Comparison of ENCODE assay signal across 8 cellular contexts in the genomic region with DNA sequence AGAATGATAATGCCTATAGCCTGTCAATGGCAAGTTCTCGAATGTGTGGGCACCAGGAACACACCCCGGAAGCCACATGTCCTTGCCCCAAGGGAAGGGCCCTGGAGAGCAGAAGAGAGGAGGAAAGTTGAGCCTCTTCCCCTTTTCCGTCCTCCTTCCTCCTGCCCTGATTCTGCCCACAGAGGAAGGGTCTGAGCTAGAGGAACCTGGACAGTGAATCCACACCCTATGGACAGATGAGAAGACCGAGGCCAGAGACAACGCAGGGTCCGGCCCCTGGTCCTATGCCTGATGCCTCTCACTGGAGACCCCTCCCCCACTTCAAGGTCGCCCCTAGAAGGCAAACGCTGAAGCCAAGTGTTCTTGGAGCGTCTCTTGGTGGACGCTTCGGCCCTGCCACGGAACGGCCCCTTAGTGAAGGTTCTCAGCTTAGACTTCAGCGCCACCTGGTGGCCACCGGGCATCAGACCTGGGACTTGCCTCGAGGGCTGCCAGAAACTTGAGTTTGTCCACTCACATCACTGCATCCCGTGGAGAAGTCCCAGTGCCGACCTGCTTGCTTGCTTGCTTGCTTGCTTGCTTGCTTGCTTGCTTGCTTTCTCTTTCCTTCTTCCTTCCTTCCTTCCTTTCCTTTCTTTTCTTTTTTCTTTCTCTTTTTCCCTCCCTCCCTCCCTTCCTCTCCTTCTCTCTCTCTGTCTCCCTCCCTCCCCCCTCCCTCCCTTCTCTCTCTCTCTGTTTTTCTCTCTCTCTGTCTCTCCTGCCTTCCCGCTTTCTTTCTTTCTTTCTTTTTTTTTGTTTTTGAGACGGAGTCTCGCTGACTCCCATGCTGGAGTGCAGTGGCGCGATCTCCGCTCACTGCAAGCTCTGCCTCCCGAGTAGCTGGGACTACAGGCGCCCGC. TPM values are rescaled to one million over a fixed set of nuclear protein-coding genes. Genes with fewer than 3 reads are reported as not detected.
DNase-seq lines count a peak whose midpoint lies in the region; ATAC-seq and TF ChIP-seq lines count a peak whose summit lies in the region.

No MANE protein-coding gene starts in this region.

- no peaks in the 10 kb centered on the region for H3K27me3 ChIP-seq in dorsolateral prefrontal cortex

- no peaks in the 10 kb centered on the region for H3K36me3 Mint-ChIP-seq in activated CD4-positive, alpha-beta memory T cell treated with anti-CD3 and anti-CD28 coated beads, Interleukin-2, amount 10 ng/mL, durations not matched to agents 7 days and 5 days (ENCODE audit: low read depth)

- no peak for ATAC-seq in GM19328 (IDR thresholded peaks at IDR 0.05; ENCODE audit: unreplicated experiment)

- DNase-seq in GM10266 (ENCODE audit: extremely low spot score) (peak; percentile 80), HS-5 (ENCODE audit: low read depth) (peak; percentile 61), dorsolateral prefrontal cortex (peak; percentile 87 to 95 (median 92)), medulla oblongata (ENCODE audit: extremely low spot score) (peak; percentile 95)
- DNase-seq in NK-92 treated with Interleukin-12 subunit alpha and Interleukin-12 subunit beta, amount 100 ng/mL, for 24 hours (lab: John Stamatoyannopoulos, UW), result peak; percentile 51
- peak; percentile 93 for DNase-seq in activated CD4-positive, alpha-beta memory T cell treated with anti-CD3 and anti-CD28 coated beads, Interleukin-2, amount 10 ng/mL, durations not matched to agents 7 days and 5 days
- DNase-seq in stimulated activated CD8-positive, alpha-beta memory T cell treated with anti-CD3 and anti-CD28 coated beads, Interleukin-12 subunit alpha, Interleukin-12 subunit beta, amount 100 ng/mL, for 1 hour (ENCODE audit: low read depth), result peak; percentile 90

- no peaks in the 10 kb centered on the region for H3K27me3 Mint-ChIP-seq in activated CD4-positive, alpha-beta memory T cell treated with anti-CD3 and anti-CD28 coated beads, Interleukin-2, amount 10 ng/mL, durations not matched to agents 7 days and 5 days

- H3K4me3 ChIP-seq in dorsolateral prefrontal cortex, result peak overlapping the region in 12 of 59 donors; percentile 1 to 39 (median 22)

- H3K27ac Mint-ChIP-seq in activated CD4-positive, alpha-beta memory T cell treated with anti-CD3 and anti-CD28 coated beads, Interleukin-2, amount 10 ng/mL, durations not matched to agents 7 days and 5 days, result peak overlapping the region; percentile 32

- peak overlapping the region in 2 of 59 donors; percentile 11 to 18 for H3K27ac ChIP-seq in dorsolateral prefrontal cortex

- POLR2A ChIA-PET in activated CD4-positive, alpha-beta memory T cell treated with anti-CD3 and anti-CD28 coated beads, Interleukin-2, amount 10 ng/mL, durations not matched to agents 7 days and 5 days (lab: Charles Lee), result interaction anchor here (0.9 kb wide), 2 partner anchors 198 to 215 kb away, joined by 3 to 5 read pairs; no protein-coding TSS in a partner anchor

- intact Hi-C loops in dorsolateral prefrontal cortex (cut with DNase I), result loop anchor here (1.0 to 5.0 kb wide), 2 partner anchors 46 to 198 kb away; partner anchors contain the start of gene UBE2G1 (in 1 of the 2)

- peaks cover 7% of the 10 kb centered on the region for H3K4me1 Mint-ChIP-seq in activated CD4-positive, alpha-beta memory T cell treated with anti-CD3 and anti-CD28 coated beads, Interleukin-2, amount 10 ng/mL, durations not matched to agents 7 days and 5 days

- peak overlapping the region; percentile 60 for H3K4me3 Mint-ChIP-seq in activated CD4-positive, alpha-beta memory T cell treated with anti-CD3 and anti-CD28 coated beads, Interleukin-2, amount 10 ng/mL, durations not matched to agents 7 days and 5 days

- H3K9me3 Mint-ChIP-seq in activated CD4-positive, alpha-beta memory T cell treated with anti-CD3 and anti-CD28 coated beads, Interleukin-2, amount 10 ng/mL, durations not matched to agents 7 days and 5 days, result no peaks in the 10 kb centered on the region

- CTCF ChIA-PET in activated CD4-positive, alpha-beta memory T cell treated with anti-CD3 and anti-CD28 coated beads, Interleukin-2, amount 10 ng/mL, durations not matched to agents 7 days and 5 days (lab: Charles Lee), result interaction anchor here (0.6 to 8.9 kb wide), 11 partner anchors 10 to 237 kb away, joined by 3 to 62 read pairs (median 4); partner anchors contain the start of gene UBE2G1

- peak; percentile 95 for TF ChIP-seq CTCF in GM10266 (IDR thresholded peaks at IDR 0.05; ENCODE audit: control insufficient read depth, insufficient read depth, low read depth, missing control alignments)
- TF ChIP-seq CTCF in dorsolateral prefrontal cortex (IDR thresholded peaks at IDR 0.05 in 54 of 56, conservative IDR thresholded peaks at IDR 0.05 in 2 of 56; ENCODE audit: low read depth in 1 of 56, partially characterized antibody in 56 of 56), result peak; percentile 65 to 98 (median 94)

RNA-seq across cellular contexts. Expression of gene SPNS3, which starts 20.6 kb away (rescaled TPM):
- 10 to 100 TPM; 14.1 to 14.2 TPM for total RNA-seq in activated CD4-positive, alpha-beta memory T cell treated with anti-CD3 and anti-CD28 coated beads, Interleukin-2, amount 10 ng/mL, durations not matched to agents 7 days and 5 days
- 1 to 10 TPM in 43 of 120 experiments, under 1 TPM in 57, not detected in 20; 0.21 to 3.0 (median 0.81) TPM for total RNA-seq in dorsolateral prefrontal cortex

RNA-seq across cellular contexts. Expression of gene UBE2G1, which starts 46.7 kb away (rescaled TPM):
- 10 to 100 TPM; 65.3 to 66.4 TPM for total RNA-seq in activated CD4-positive, alpha-beta memory T cell treated with anti-CD3 and anti-CD28 coated beads, Interleukin-2, amount 10 ng/mL, durations not matched to agents 7 days and 5 days
- 10 to 100 TPM; 43.4 to 73.4 (median 57.3) TPM for total RNA-seq in dorsolateral prefrontal cortex
